Comparison of ENCODE assay signal across 17 cellular contexts in genomic region chr6:131225959-131226358, GRCh38.
"Had no signal": no experiment of that assay in that cellular context is flagged by ENCODE, and none has a peak within 500 bp of the region (broad histone marks: within the 10 kb centered on the region; RNA-seq: fewer than 3 reads in every experiment).

No MANE protein-coding gene starts in this region.

- H3K27me3 ChIP-seq: breast epithelium, pancreas, upper lobe of right lung had no signal

- H3K4me3 Mint-ChIP-seq: activated naive CD4-positive, alpha-beta T cell treated with anti-CD3 and anti-CD28 coated beads, Interleukin-2, amount 50 U/mL, for 24 hours; stimulated activated memory B cell treated with anti-CD40 and anti-IgM and Interleukin-4, amounts not matched to agents 10 μg/mL and 1 μg/mL and 100 μg/mL, for 72 hours; T-helper 1 cell treated with Interleukin-12 subunit alpha and Interleukin-12 subunit beta and Interleukin-4 antibody, amounts not matched to agents 30 μg/mL and 1 μg/mL, for 36 hours had no signal

- DNase-seq: activated CD4-positive, alpha-beta T cell treated with anti-CD3 and anti-CD28 coated beads, Interleukin-2, amount 50 U/mL, for 48 hours; activated gamma-delta T cell; immature natural killer cell; mesendoderm; naive thymus-derived CD4-positive, alpha-beta T cell; pancreas; stimulated activated CD4-positive, alpha-beta T cell treated with anti-CD3 and anti-CD28 coated beads, Interleukin-4, amount 100 ng/mL, for 24 hours; upper lobe of right lung had no signal

- H3K27ac Mint-ChIP-seq: activated naive CD4-positive, alpha-beta T cell treated with anti-CD3 and anti-CD28 coated beads, Interleukin-2, amount 50 U/mL, for 24 hours; immature natural killer cell; stimulated activated memory B cell treated with anti-CD40 and anti-IgM and Interleukin-4, amounts not matched to agents 10 μg/mL and 1 μg/mL and 100 μg/mL, for 72 hours; T-helper 1 cell treated with Interleukin-12 subunit alpha and Interleukin-12 subunit beta and Interleukin-4 antibody, amounts not matched to agents 30 μg/mL and 1 μg/mL, for 36 hours had no signal

- H3K36me3 ChIP-seq: breast epithelium, pancreas had no signal

- FAIRE-seq: astrocyte, pancreas had no signal

- H3K27ac ChIP-seq: breast epithelium, coronary artery, thoracic aorta, upper lobe of right lung had no signal

- ATAC-seq: naive thymus-derived CD4-positive, alpha-beta T cell; sciatic nerve; stimulated activated memory B cell treated with anti-CD40 and anti-IgM and Interleukin-4, amounts not matched to agents 10 μg/mL and 1 μg/mL and 100 μg/mL, for 72 hours; upper lobe of right lung had no signal

- H3K4me3 ChIP-seq: breast epithelium, coronary artery, pancreas, smooth muscle cell, thoracic aorta, upper lobe of right lung had no signal

- H3K4me1 ChIP-seq: breast epithelium, upper lobe of right lung had no signal

- H3K9me3 Mint-ChIP-seq: immature natural killer cell; stimulated activated memory B cell treated with anti-CD40 and anti-IgM and Interleukin-4, amounts not matched to agents 10 μg/mL and 1 μg/mL and 100 μg/mL, for 72 hours; T-helper 1 cell treated with Interleukin-12 subunit alpha and Interleukin-12 subunit beta and Interleukin-4 antibody, amounts not matched to agents 30 μg/mL and 1 μg/mL, for 36 hours had no signal

- H3K9me3 ChIP-seq: breast epithelium, pancreas, thoracic aorta, upper lobe of right lung had no signal

- H3K27me3 Mint-ChIP-seq: activated naive CD4-positive, alpha-beta T cell treated with anti-CD3 and anti-CD28 coated beads, Interleukin-2, amount 50 U/mL, for 24 hours; naive thymus-derived CD4-positive, alpha-beta T cell; stimulated activated memory B cell treated with anti-CD40 and anti-IgM and Interleukin-4, amounts not matched to agents 10 μg/mL and 1 μg/mL and 100 μg/mL, for 72 hours had no signal

- H3K4me1 Mint-ChIP-seq: stimulated activated memory B cell treated with anti-CD40 and anti-IgM and Interleukin-4, amounts not matched to agents 10 μg/mL and 1 μg/mL and 100 μg/mL, for 72 hours had no signal
